Comparison of ENCODE assay signal across 26 cellular contexts in the genomic region with DNA sequence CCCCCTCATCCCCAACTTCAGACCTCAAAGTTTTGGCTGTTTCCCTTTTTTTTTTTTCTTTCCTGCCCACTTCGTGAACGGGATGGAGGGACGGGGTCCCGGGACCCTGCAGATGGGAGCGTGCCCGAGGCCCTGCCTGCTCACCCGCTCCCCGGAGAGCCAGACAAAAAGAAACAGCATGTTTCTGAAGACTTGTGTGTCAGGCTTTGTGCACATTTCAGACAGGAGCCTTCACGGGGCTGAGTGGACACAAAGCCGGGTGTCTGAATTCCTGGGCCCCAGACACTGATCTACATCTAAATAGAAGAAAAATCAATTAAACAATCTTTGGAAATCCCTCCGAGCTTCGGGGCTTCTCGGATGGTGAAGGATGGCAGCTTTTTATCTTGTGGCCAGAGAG. TPM values are rescaled to one million over a fixed set of nuclear protein-coding genes. Genes with fewer than 3 reads are reported as not detected.
DNase-seq lines count a peak whose midpoint lies in the region; ATAC-seq and TF ChIP-seq lines count a peak whose summit lies in the region.
"Had no signal": no experiment of that assay in that cellular context is flagged by ENCODE, and none has a peak within 500 bp of the region (broad histone marks: within the 10 kb centered on the region; RNA-seq: fewer than 3 reads in every experiment).

No MANE protein-coding gene starts in this region.

- peaks cover 13% of the 10 kb centered on the region for H3K4me1 Mint-ChIP-seq in mesothelial cell of epicardium

- H3K36me3 Mint-ChIP-seq in mesothelial cell of epicardium = peaks cover 10% of the 10 kb centered on the region

- H3K4me1 ChIP-seq in HUES48 (ENCODE audit: control insufficient read depth, insufficient read depth, low read length) (peaks cover 25% of the 10 kb centered on the region), tibial nerve (peaks cover 0 to 33% (median 11%) of the 10 kb centered on the region in 4 donors)

- H3K4me3 Mint-ChIP-seq in mesothelial cell of epicardium = no peak overlapping the region
- H3K4me3 Mint-ChIP-seq: activated CD8-positive, alpha-beta T cell treated with anti-CD3 and anti-CD28 coated beads for 36 hours; activated naive CD8-positive, alpha-beta T cell treated with anti-CD3 and anti-CD28 coated beads, Interleukin-2, amount 10 ng/mL, durations not matched to agents 7 days and 5 days; CD4-positive, alpha-beta memory T cell; stimulated activated memory B cell treated with anti-CD40 and anti-IgM and Interleukin-4, amounts not matched to agents 10 μg/mL and 1 μg/mL and 100 μg/mL, for 72 hours had no signal

- H3K36me3 ChIP-seq in HUES48 (ENCODE audit: control insufficient read depth, insufficient read depth, low read length) (peaks cover 3% of the 10 kb centered on the region), tibial nerve (peaks cover 0 to 39% (median 0%) of the 10 kb centered on the region in 3 donors)
- H3K36me3 ChIP-seq: SJSA1, thoracic aorta had no signal

- no peaks in the 10 kb centered on the region for H3K27me3 Mint-ChIP-seq in mesothelial cell of epicardium (ENCODE audit: low read depth)
- H3K27me3 Mint-ChIP-seq: activated CD8-positive, alpha-beta T cell treated with anti-CD3 and anti-CD28 coated beads for 36 hours; activated naive CD8-positive, alpha-beta T cell treated with anti-CD3 and anti-CD28 coated beads, Interleukin-2, amount 10 ng/mL, durations not matched to agents 7 days and 5 days; CD4-positive, alpha-beta memory T cell; stimulated activated memory B cell treated with anti-CD40 and anti-IgM and Interleukin-4, amounts not matched to agents 10 μg/mL and 1 μg/mL and 100 μg/mL, for 72 hours had no signal

- no peak for TF ChIP-seq EP300 in tibial nerve (IDR thresholded peaks at IDR 0.05)

- no peaks in the 10 kb centered on the region for H3K9me3 ChIP-seq in HUES48 (ENCODE audit: control insufficient read depth, insufficient read depth, low read length)
- H3K9me3 ChIP-seq in tibial nerve = no peaks in the 10 kb centered on the region
- H3K9me3 ChIP-seq: left ventricle myocardium inferior, neutrophil, SJSA1, thoracic aorta had no signal

- no peak for TF ChIP-seq POLR2A in tibial nerve (IDR thresholded peaks at IDR 0.05)

- 50 to 52% methylated on average over 13 of the region's 13 CpGs for WGBS in tibial nerve, 2 donors

- peak overlapping the region; percentile 72 for H3K27ac ChIP-seq in HUES48 (ENCODE audit: low read depth, low read length)
- peak overlapping the region in 3 of 4 donors; percentile 15 to 62 (median 54) for H3K27ac ChIP-seq in tibial nerve
- H3K27ac ChIP-seq: hepatocyte, left ventricle myocardium inferior, neutrophil, SJSA1, thoracic aorta had no signal

- ATAC-seq in HG02588 (IDR thresholded peaks at IDR 0.05; ENCODE audit: unreplicated experiment) (no peak), HG03432 (IDR thresholded peaks at IDR 0.05; ENCODE audit: unreplicated experiment) (no peak)
- ATAC-seq: activated CD8-positive, alpha-beta T cell treated with anti-CD3 and anti-CD28 coated beads for 36 hours; stimulated activated memory B cell treated with anti-CD40 and anti-IgM and Interleukin-4, amounts not matched to agents 10 μg/mL and 1 μg/mL and 100 μg/mL, for 72 hours had no signal

- no peak overlapping the region for H3K4me3 ChIP-seq in HUES48 (ENCODE audit: low read depth, low read length)
- no peak overlapping the region for H3K4me3 ChIP-seq in tibial nerve
- H3K4me3 ChIP-seq: hepatocyte, left ventricle myocardium inferior, SJSA1, thoracic aorta had no signal

- no peaks in the 10 kb centered on the region for H3K9me3 Mint-ChIP-seq in mesothelial cell of epicardium
- H3K9me3 Mint-ChIP-seq: activated CD8-positive, alpha-beta T cell treated with anti-CD3 and anti-CD28 coated beads for 36 hours; activated naive CD8-positive, alpha-beta T cell treated with anti-CD3 and anti-CD28 coated beads, Interleukin-2, amount 10 ng/mL, durations not matched to agents 7 days and 5 days; CD4-positive, alpha-beta memory T cell; stimulated activated memory B cell treated with anti-CD40 and anti-IgM and Interleukin-4, amounts not matched to agents 10 μg/mL and 1 μg/mL and 100 μg/mL, for 72 hours had no signal

- H3K27me3 ChIP-seq in HUES48 (ENCODE audit: control insufficient read depth, insufficient read depth, low read length) (no peaks in the 10 kb centered on the region), tibial nerve (no peaks in the 10 kb centered on the region)
- H3K27me3 ChIP-seq: hepatocyte, neutrophil, SJSA1 had no signal

- H3K9ac ChIP-seq in HUES48 (ENCODE audit: low read depth, low read length) = no peak overlapping the region

- TF ChIP-seq CTCF in mesothelial cell of epicardium (IDR thresholded peaks at IDR 0.05; ENCODE audit: unreplicated experiment) = no peak
- TF ChIP-seq CTCF in tibial nerve (IDR thresholded peaks at IDR 0.05) = no peak

- DNase-seq in astrocyte of the hippocampus (ENCODE audit: low read depth, low spot score) = peak; percentile 43
- DNase-seq in mesothelial cell of epicardium (ENCODE audit: low spot score in 2 of 2, unreplicated experiment in 2 of 2) = no peak
- no peak for DNase-seq in tibial nerve (ENCODE audit: low spot score in 2 of 2)
- no peak for DNase-seq in cerebellar cortex (ENCODE audit: low spot score)
- DNase-seq: activated CD4-positive, alpha-beta T cell treated with anti-CD3 and anti-CD28 coated beads for 1 hour; activated CD8-positive, alpha-beta T cell treated with anti-CD3 and anti-CD28 coated beads for 36 hours; activated naive CD8-positive, alpha-beta T cell treated with anti-CD3 and anti-CD28 coated beads, Interleukin-2, amount 10 ng/mL, durations not matched to agents 7 days and 5 days; CD4-positive, alpha-beta memory T cell; erythroblast; foreskin melanocyte; left ventricle myocardium inferior; NCI-H146; NCI-H526; stimulated activated CD4-positive, alpha-beta T cell treated with anti-CD3 and anti-CD28 coated beads, Interleukin-4, amount 100 ng/mL, for 1 hour; T-helper 1 cell had no signal

- peak overlapping the region; percentile 4 for H3K27ac Mint-ChIP-seq in mesothelial cell of epicardium
- H3K27ac Mint-ChIP-seq: activated CD8-positive, alpha-beta T cell treated with anti-CD3 and anti-CD28 coated beads for 36 hours; activated naive CD8-positive, alpha-beta T cell treated with anti-CD3 and anti-CD28 coated beads, Interleukin-2, amount 10 ng/mL, durations not matched to agents 7 days and 5 days; stimulated activated memory B cell treated with anti-CD40 and anti-IgM and Interleukin-4, amounts not matched to agents 10 μg/mL and 1 μg/mL and 100 μg/mL, for 72 hours had no signal

RNA-seq across cellular contexts. Expression of a gene that starts 4.1 kb away (rescaled TPM):
- total RNA-seq in mesothelial cell of epicardium (22.6 to 24.3 TPM (median 23.2 TPM) in 3 replicates), tibial nerve (10 to 100 TPM; 15.9 to 27.9 (median 20.1) TPM)

RNA-seq across cellular contexts. Expression of a gene that starts 21.7 kb away (rescaled TPM):
- total RNA-seq in mesothelial cell of epicardium = 112 to 119 TPM (median 114 TPM) in 3 replicates
- 100 to 1,000 TPM in 3 of 4 donors, 10 to 100 TPM in 1; 70.4 to 167 (median 156) TPM for total RNA-seq in tibial nerve

RNA-seq across cellular contexts. Expression of a gene that starts 41.4 kb away (rescaled TPM):
- total RNA-seq in mesothelial cell of epicardium = 3.2 to 4.7 TPM (median 3.9 TPM) in 3 replicates
- 10 to 100 TPM in 2 of 4 donors, 1 to 10 TPM in 2; 4.2 to 31.0 (median 13.2) TPM for total RNA-seq in tibial nerve
- total RNA-seq: activated CD8-positive, alpha-beta T cell treated with anti-CD3 and anti-CD28 coated beads for 36 hours; mononuclear cell had no signal

RNA-seq across cellular contexts. Expression of a gene that starts 52.9 kb away (rescaled TPM):
- total RNA-seq in mesothelial cell of epicardium (0.18 to 0.29 TPM in 2 of 3 replicates, not detected in the other), tibial nerve (10 to 100 TPM in 2 of 4 donors, 1 to 10 TPM in 2; 9.0 to 13.8 (median 9.8) TPM)
- total RNA-seq: activated CD8-positive, alpha-beta T cell treated with anti-CD3 and anti-CD28 coated beads for 36 hours; chondrocyte; hepatocyte; HT-29; SJSA1 had no signal
